In the genomic region with DNA sequence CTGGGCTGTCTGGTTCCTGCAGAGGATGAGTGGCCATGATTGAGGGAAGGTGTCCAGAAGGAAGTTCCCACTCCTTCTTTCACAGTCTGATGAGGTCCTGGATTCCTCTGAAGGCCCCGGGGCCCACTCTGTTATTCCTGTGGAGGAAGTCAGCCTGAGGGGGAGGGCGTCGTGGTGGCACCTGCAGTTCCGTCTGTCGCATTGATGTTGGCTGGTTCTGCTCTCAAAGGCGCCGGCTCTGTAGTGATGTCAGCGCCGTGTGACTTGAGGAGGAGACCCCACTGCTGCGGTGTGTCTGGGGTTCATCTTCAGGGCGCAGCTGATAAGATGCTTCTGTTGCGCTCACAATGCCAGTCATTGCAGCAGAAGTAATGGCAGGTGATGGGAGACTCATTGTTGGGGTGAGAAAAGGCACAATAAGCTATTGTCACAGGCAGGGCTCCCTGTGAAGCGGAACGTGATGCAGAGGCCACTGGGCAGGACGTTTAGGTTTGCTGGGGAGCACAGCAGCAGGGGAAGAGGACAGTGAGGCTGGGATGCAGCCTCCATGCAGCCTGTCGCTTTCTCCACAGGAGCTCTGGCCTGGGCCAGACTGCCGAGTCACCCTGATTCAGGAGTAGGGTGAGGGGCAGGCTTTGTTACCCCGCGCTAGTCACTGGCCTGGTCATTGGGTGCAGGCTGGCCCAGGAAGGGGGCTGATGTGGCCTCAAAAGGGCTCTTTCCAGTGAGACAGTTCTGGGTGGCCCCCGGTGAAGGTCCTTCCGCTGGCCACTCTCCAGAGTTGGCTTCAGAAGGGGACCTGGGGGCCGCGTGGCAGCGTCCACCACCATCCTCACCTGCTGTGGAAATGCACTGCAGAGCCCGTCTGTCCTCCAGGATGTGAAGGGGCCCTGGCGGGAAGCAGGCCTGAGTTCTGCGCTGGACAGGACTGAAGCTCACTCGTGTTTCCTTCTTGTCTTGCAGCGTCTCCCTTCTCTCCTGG, we compare ENCODE assay signal across 12 cellular contexts. TPM values are rescaled to one million over a fixed set of nuclear protein-coding genes. Genes with fewer than 3 reads are reported as not detected.
DNase-seq lines count a peak whose midpoint lies in the region; ATAC-seq and TF ChIP-seq lines count a peak whose summit lies in the region.
"Had no signal": no experiment of that assay in that cellular context is flagged by ENCODE, and none has a peak within 500 bp of the region (broad histone marks: within the 10 kb centered on the region; RNA-seq: fewer than 3 reads in every experiment).

No MANE protein-coding gene starts in this region.

- H3K4me1 Mint-ChIP-seq in MCF 10A (ENCODE audit: insufficient read depth, unreplicated experiment) = peaks cover 43% of the 10 kb centered on the region
- H3K4me1 Mint-ChIP-seq in T-helper 2 cell treated with Interferon-gamma antibody and Interleukin-4, amounts not matched to agents 5 μg/mL and 100 μg/mL, for 36 hours (ENCODE audit: low read depth) = no peaks in the 10 kb centered on the region
- H3K4me1 Mint-ChIP-seq: activated naive CD4-positive, alpha-beta T cell treated with anti-CD3 and anti-CD28 coated beads, Interleukin-2, amount 10 ng/mL, durations not matched to agents 7 days and 5 days had no signal

- H3K27ac ChIP-seq in breast epithelium (peak overlapping the region; percentile 45 to 80), mesendoderm (ENCODE audit: low read depth, low read length) (peak overlapping the region; percentile 58), adrenal gland (no peak overlapping the region)
- H3K27ac ChIP-seq: HL-60, thyroid gland had no signal

- H3K36me3 Mint-ChIP-seq in MCF 10A (ENCODE audit: insufficient read depth, unreplicated experiment) = peaks cover 39% of the 10 kb centered on the region
- H3K36me3 Mint-ChIP-seq in T-helper 2 cell treated with Interferon-gamma antibody and Interleukin-4, amounts not matched to agents 5 μg/mL and 100 μg/mL, for 36 hours (ENCODE audit: low read depth) = no peaks in the 10 kb centered on the region
- H3K36me3 Mint-ChIP-seq: activated naive CD4-positive, alpha-beta T cell treated with anti-CD3 and anti-CD28 coated beads, Interleukin-2, amount 10 ng/mL, durations not matched to agents 7 days and 5 days had no signal

- H3K4me1 ChIP-seq in breast epithelium = peaks cover 0 to 3% of the 10 kb centered on the region in 2 donors
- peaks cover 18% of the 10 kb centered on the region for H3K4me1 ChIP-seq in mesendoderm (ENCODE audit: control insufficient read depth, low read depth, low read length)
- peaks cover 0 to 3% of the 10 kb centered on the region in 2 donors for H3K4me1 ChIP-seq in adrenal gland (replicated peaks in 1 of 2)

- H3K23ac ChIP-seq in mesendoderm (ENCODE audit: low read length) = peak overlapping the region; percentile 51

- peak overlapping the region; percentile 63 for H3K56ac ChIP-seq in mesendoderm (ENCODE audit: low read length)

- no peak overlapping the region for H3K4me3 Mint-ChIP-seq in MCF 10A (ENCODE audit: unreplicated experiment)
- no peak overlapping the region for H3K4me3 Mint-ChIP-seq in T-helper 2 cell treated with Interferon-gamma antibody and Interleukin-4, amounts not matched to agents 5 μg/mL and 100 μg/mL, for 36 hours
- H3K4me3 Mint-ChIP-seq: activated naive CD4-positive, alpha-beta T cell treated with anti-CD3 and anti-CD28 coated beads, Interleukin-2, amount 10 ng/mL, durations not matched to agents 7 days and 5 days had no signal

- DNase-seq in breast epithelium (ENCODE audit: low spot score in 2 of 2) (no peak), MCF 10A (ENCODE audit: unreplicated experiment) (no peak), astrocyte of the hippocampus (ENCODE audit: low read depth, low spot score) (peak; percentile 28), mesendoderm (peak; percentile 56), adrenal gland (no peak), GDM1 (lab: John Stamatoyannopoulos, UW) (no peak)
- no peak for DNase-seq in T-helper 2 cell treated with Interferon-gamma antibody and Interleukin-4, amounts not matched to agents 5 μg/mL and 100 μg/mL, for 36 hours (ENCODE audit: low spot score)
- DNase-seq: activated naive CD4-positive, alpha-beta T cell treated with anti-CD3 and anti-CD28 coated beads, Interleukin-2, amount 10 ng/mL, durations not matched to agents 7 days and 5 days; NCI-H446 treated with DMSO at 0.1 percent for 48 hours; thyroid gland had no signal

- no peak overlapping the region for H4K8ac ChIP-seq in mesendoderm (ENCODE audit: low read depth, low read length)

- no peak for TF ChIP-seq POLR2A in breast epithelium (IDR thresholded peaks at IDR 0.05)
- no peak for TF ChIP-seq POLR2A in adrenal gland (IDR thresholded peaks at IDR 0.05)

- no peak for ATAC-seq in HG03139 (IDR thresholded peaks at IDR 0.05; ENCODE audit: unreplicated experiment)

- POLR2A ChIA-PET in MCF 10A (lab: Yijun Ruan, JAX) = interaction anchor here (0.6 kb wide), 2 partner anchors 22 to 875 kb away, joined by 3 read pairs; no protein-coding TSS in a partner anchor

- H3K36me3 ChIP-seq in breast epithelium (no peaks in the 10 kb centered on the region), mesendoderm (ENCODE audit: control insufficient read depth, insufficient read depth, low read length) (no peaks in the 10 kb centered on the region), adrenal gland (replicated peaks in 1 of 2) (no peaks in the 10 kb centered on the region)

- TF ChIP-seq CTCF in breast epithelium (IDR thresholded peaks at IDR 0.05) (no peak), MCF 10A (IDR thresholded peaks at IDR 0.05; ENCODE audit: unreplicated experiment) (no peak), adrenal gland (IDR thresholded peaks at IDR 0.05) (no peak)

- H2AK5ac ChIP-seq in mesendoderm (ENCODE audit: low read length) = no peak overlapping the region

- H3K79me2 ChIP-seq in mesendoderm (ENCODE audit: control insufficient read depth, insufficient read depth, low read length) = peaks cover 57% of the 10 kb centered on the region

- no peak overlapping the region for H3K4me3 ChIP-seq in breast epithelium
- no peak overlapping the region for H3K4me3 ChIP-seq in mesendoderm (ENCODE audit: low read length)
- H3K4me3 ChIP-seq in adrenal gland = no peak overlapping the region
- H3K4me3 ChIP-seq: thyroid gland had no signal

- no peaks in the 10 kb centered on the region for H3K9me3 Mint-ChIP-seq in MCF 10A (ENCODE audit: unreplicated experiment)
- H3K9me3 Mint-ChIP-seq in T-helper 2 cell treated with Interferon-gamma antibody and Interleukin-4, amounts not matched to agents 5 μg/mL and 100 μg/mL, for 36 hours = no peaks in the 10 kb centered on the region
- H3K9me3 Mint-ChIP-seq: activated naive CD4-positive, alpha-beta T cell treated with anti-CD3 and anti-CD28 coated beads, Interleukin-2, amount 10 ng/mL, durations not matched to agents 7 days and 5 days had no signal

- intact Hi-C loops in breast epithelium (cut with DNase I; ENCODE audit: low total_unique reads) (no loop called here), MCF 10A (cut with micrococcal nuclease) (no loop called here), adrenal gland (cut with DNase I) (no loop called here)

- CTCF ChIA-PET in MCF 10A (lab: Yijun Ruan, JAX) = no interaction called here

- H2BK120ac ChIP-seq in mesendoderm (ENCODE audit: low read depth, low read length) = no peak overlapping the region

- H2BK15ac ChIP-seq in mesendoderm (replicated peaks; ENCODE audit: low read depth) = no peak overlapping the region

- WGBS in mesendoderm (ENCODE audit: extremely low coverage, insufficient coverage, low lambda C conversion rate) = no CpG with 5 or more reads among the region's 29 CpGs
- WGBS in adrenal gland, 4 donors = 89 to 95% (median 92%) methylated on average over 19 to 29 of the region's 29 CpGs

- H3K4ac ChIP-seq in mesendoderm (ENCODE audit: low read depth, low read length) = no peak overlapping the region

- H2BK5ac ChIP-seq in mesendoderm (ENCODE audit: low read length) = peak overlapping the region; percentile 43

- H3K79me1 ChIP-seq in mesendoderm (ENCODE audit: low read length) = peaks cover 47% of the 10 kb centered on the region

- H3K27me3 ChIP-seq in breast epithelium (no peaks in the 10 kb centered on the region), mesendoderm (ENCODE audit: insufficient read depth, low read length, poor library complexity) (no peaks in the 10 kb centered on the region), adrenal gland (no peaks in the 10 kb centered on the region)
- H3K27me3 ChIP-seq: thyroid gland had no signal

- no peak overlapping the region for H3K9ac ChIP-seq in mesendoderm (ENCODE audit: low read length)

- no peak overlapping the region for H3K4me2 ChIP-seq in mesendoderm (ENCODE audit: low read length)

- no peaks in the 10 kb centered on the region for H3K27me3 Mint-ChIP-seq in MCF 10A (ENCODE audit: insufficient read depth, unreplicated experiment)
- peaks cover 11% of the 10 kb centered on the region for H3K27me3 Mint-ChIP-seq in T-helper 2 cell treated with Interferon-gamma antibody and Interleukin-4, amounts not matched to agents 5 μg/mL and 100 μg/mL, for 36 hours (ENCODE audit: low read depth)

- H3K18ac ChIP-seq in mesendoderm (ENCODE audit: low read length) = peak overlapping the region; percentile 3

- no TSS peak for BruUV-seq in MCF 10A (replicated peaks; lab: Mats Ljungman, UMichigan)

- H3K27ac Mint-ChIP-seq in MCF 10A (ENCODE audit: low read depth, unreplicated experiment) = no peak overlapping the region
- H3K27ac Mint-ChIP-seq in T-helper 2 cell treated with Interferon-gamma antibody and Interleukin-4, amounts not matched to agents 5 μg/mL and 100 μg/mL, for 36 hours = no peak overlapping the region
- H3K27ac Mint-ChIP-seq: activated naive CD4-positive, alpha-beta T cell treated with anti-CD3 and anti-CD28 coated beads, Interleukin-2, amount 10 ng/mL, durations not matched to agents 7 days and 5 days had no signal

- H4K5ac ChIP-seq in mesendoderm (ENCODE audit: low read length) = no peak overlapping the region

- no peaks in the 10 kb centered on the region for H3K9me3 ChIP-seq in breast epithelium
- H3K9me3 ChIP-seq in adrenal gland (replicated peaks in 1 of 3) = no peaks in the 10 kb centered on the region
- H3K9me3 ChIP-seq: thyroid gland had no signal

RNA-seq across cellular contexts. Expression of gene SH3BP4, which starts 42.8 kb away (rescaled TPM):
- total RNA-seq in breast epithelium (10 to 100 TPM; 28.5 to 73.6 (median 44.2) TPM), MCF 10A (2022) (57.6 and 59.7 TPM in 2 replicates), adrenal gland (10 to 100 TPM; 17.9 to 26.9 (median 22.7) TPM)
- 26.4 TPM for polyA plus RNA-seq in mesendoderm (2013, experiment 1 of 2)
- 26.9 TPM for polyA plus RNA-seq in mesendoderm (2013, experiment 2 of 2)
- polyA plus RNA-seq in adrenal gland = 10 to 100 TPM; 10.6 to 13.7 (median 10.6) TPM

Comparison
In these comparisons a context has a peak if more than half of its experiments do, and no peak if none do; other contexts are left out.
1. DNase-seq: peak in astrocyte of the hippocampus (single experiment) and mesendoderm (single experiment); none in breast epithelium (0 of 2), MCF 10A (single experiment), T-helper 2 cell treated with Interferon-gamma antibody and Interleukin-4, amounts not matched to agents 5 μg/mL and 100 μg/mL, for 36 hours (single experiment), adrenal gland (0 of 7) and GDM1 (single experiment).
2. H3K27ac ChIP-seq: peak in breast epithelium (2 of 2) and mesendoderm (single experiment); none in adrenal gland (0 of 5).